Comparison of ENCODE assay signal across 1 cellular context in the genomic region with DNA sequence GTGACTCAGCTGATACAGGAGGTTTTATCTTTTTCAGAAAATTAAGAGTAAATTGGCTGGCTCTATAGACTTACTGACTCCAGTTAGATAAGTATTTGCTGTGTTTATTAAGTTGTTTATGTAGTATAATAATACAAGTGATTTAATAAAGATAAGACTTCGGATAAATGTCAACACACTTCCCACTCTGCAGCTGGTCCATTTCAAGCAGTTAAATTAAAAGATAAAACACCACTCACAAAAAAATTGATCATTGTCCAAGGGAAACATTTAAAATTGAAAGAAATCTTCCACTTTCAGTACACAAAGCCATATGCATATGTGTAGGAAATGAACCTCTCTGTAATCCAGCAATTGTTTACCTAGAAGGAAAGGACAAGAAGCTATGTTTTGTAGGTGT.
TF ChIP-seq lines count a peak whose summit lies in the region.

No MANE protein-coding gene starts in this region.

TF ChIP-seq in WTC11, 78 proteins besides CTCF, POLR2A, EP300 and RAD21 (continued from another document):
- TF ChIP-seq, protein P1, sequence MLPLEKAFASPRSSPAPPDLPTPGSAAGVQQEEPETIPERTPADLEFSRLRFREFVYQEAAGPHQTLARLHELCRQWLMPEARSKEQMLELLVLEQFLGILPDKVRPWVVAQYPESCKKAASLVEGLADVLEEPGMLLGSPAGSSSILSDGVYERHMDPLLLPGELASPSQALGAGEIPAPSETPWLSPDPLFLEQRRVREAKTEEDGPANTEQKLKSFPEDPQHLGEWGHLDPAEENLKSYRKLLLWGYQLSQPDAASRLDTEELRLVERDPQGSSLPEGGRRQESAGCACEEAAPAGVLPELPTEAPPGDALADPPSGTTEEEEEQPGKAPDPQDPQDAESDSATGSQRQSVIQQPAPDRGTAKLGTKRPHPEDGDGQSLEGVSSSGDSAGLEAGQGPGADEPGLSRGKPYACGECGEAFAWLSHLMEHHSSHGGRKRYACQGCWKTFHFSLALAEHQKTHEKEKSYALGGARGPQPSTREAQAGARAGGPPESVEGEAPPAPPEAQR (CRISPR knock-in tag; IDR thresholded peaks at IDR 0.05): no peak
- TF ChIP-seq ZNF263 (CRISPR knock-in tag; IDR thresholded peaks at IDR 0.05; ENCODE audit: low read depth) (no peak), ZNF532 (CRISPR knock-in tag; IDR thresholded peaks at IDR 0.05; ENCODE audit: borderline replicate concordance) (no peak), OVOL2 (CRISPR knock-in tag; IDR thresholded peaks at IDR 0.05; ENCODE audit: borderline replicate concordance) (no peak), NR3C1 (CRISPR knock-in tag; conservative IDR thresholded peaks at IDR 0.05; ENCODE audit: low read depth) (no peak)
